ENCODE assay signal across 1 cellular context in the genomic region with DNA sequence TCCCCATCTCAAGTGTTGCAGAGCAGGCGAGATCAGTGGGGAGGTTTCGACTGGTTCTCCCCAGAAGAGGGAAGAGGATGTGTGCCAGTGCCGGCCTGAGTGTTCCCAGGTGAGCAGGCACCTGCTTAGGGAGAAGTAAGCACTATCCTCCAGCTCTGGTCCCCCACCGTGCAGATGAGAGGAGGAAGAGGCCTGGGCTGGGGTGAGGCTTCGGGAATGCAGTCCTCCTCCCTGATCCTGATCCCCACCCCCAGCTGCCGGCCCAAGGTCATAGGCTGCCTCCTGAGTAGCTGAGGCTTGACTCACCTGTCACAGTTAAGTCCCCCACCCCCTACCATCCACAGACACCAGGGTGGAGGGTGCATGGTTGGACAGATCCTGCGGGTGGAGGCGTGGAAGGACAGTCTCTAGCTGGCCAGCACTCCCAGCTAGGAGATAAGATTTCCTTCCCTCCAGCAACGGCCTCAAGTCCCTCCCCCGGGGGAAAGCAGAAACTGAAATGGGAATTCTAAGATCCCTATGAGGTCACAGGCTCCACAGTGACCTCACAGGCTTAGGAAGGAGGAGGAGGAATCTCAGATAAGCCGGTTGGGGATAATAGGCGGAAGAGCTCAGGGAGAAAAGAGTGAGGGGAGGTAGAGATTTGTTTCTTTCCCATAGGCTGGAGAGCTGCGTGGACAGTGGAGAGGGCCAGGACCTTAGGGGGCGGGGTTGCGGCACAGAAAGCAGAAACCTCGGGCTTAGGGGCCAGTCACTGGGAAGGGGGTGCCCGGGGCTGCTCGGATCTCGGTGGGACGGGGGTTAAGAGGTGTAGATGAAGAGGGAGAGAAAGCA.
TF ChIP-seq lines count a peak whose summit lies in the region.

No MANE protein-coding gene starts in this region.

TF ChIP-seq in HepG2, 621 proteins besides CTCF, POLR2A, EP300 and RAD21 (continued from another document and continues in another):
- TF ChIP-seq, protein P1, sequence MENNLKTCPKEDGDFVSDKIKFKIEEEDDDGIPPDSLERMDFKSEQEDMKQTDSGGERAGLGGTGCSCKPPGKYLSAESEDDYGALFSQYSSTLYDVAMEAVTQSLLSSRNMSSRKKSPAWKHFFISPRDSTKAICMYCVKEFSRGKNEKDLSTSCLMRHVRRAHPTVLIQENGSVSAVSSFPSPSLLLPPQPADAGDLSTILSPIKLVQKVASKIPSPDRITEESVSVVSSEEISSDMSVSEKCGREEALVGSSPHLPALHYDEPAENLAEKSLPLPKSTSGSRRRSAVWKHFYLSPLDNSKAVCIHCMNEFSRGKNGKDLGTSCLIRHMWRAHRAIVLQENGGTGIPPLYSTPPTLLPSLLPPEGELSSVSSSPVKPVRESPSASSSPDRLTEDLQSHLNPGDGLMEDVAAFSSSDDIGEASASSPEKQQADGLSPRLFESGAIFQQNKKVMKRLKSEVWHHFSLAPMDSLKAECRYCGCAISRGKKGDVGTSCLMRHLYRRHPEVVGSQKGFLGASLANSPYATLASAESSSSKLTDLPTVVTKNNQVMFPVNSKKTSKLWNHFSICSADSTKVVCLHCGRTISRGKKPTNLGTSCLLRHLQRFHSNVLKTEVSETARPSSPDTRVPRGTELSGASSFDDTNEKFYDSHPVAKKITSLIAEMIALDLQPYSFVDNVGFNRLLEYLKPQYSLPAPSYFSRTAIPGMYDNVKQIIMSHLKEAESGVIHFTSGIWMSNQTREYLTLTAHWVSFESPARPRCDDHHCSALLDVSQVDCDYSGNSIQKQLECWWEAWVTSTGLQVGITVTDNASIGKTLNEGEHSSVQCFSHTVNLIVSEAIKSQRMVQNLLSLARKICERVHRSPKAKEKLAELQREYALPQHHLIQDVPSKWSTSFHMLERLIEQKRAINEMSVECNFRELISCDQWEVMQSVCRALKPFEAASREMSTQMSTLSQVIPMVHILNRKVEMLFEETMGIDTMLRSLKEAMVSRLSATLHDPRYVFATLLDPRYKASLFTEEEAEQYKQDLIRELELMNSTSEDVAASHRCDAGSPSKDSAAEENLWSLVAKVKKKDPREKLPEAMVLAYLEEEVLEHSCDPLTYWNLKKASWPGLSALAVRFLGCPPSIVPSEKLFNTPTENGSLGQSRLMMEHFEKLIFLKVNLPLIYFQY (CRISPR knock-in tag; IDR thresholded peaks at IDR 0.05; ENCODE audit: borderline replicate concordance), result no peak
- peak; percentile 60 for TF ChIP-seq FOSL2 (CRISPR knock-in tag; IDR thresholded peaks at IDR 0.05)
- no peak for TF ChIP-seq MEIS1 (CRISPR knock-in tag; IDR thresholded peaks at IDR 0.05; ENCODE audit: borderline replicate concordance)
- TF ChIP-seq, protein P2, sequence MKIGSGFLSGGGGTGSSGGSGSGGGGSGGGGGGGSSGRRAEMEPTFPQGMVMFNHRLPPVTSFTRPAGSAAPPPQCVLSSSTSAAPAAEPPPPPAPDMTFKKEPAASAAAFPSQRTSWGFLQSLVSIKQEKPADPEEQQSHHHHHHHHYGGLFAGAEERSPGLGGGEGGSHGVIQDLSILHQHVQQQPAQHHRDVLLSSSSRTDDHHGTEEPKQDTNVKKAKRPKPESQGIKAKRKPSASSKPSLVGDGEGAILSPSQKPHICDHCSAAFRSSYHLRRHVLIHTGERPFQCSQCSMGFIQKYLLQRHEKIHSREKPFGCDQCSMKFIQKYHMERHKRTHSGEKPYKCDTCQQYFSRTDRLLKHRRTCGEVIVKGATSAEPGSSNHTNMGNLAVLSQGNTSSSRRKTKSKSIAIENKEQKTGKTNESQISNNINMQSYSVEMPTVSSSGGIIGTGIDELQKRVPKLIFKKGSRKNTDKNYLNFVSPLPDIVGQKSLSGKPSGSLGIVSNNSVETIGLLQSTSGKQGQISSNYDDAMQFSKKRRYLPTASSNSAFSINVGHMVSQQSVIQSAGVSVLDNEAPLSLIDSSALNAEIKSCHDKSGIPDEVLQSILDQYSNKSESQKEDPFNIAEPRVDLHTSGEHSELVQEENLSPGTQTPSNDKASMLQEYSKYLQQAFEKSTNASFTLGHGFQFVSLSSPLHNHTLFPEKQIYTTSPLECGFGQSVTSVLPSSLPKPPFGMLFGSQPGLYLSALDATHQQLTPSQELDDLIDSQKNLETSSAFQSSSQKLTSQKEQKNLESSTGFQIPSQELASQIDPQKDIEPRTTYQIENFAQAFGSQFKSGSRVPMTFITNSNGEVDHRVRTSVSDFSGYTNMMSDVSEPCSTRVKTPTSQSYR (CRISPR knock-in tag; IDR thresholded peaks at IDR 0.05; ENCODE audit: borderline replicate concordance), result peak; percentile 36; the same call in 1 of the 2 replicates
- TF ChIP-seq ZNF382 (CRISPR knock-in tag; IDR thresholded peaks at IDR 0.05; ENCODE audit: borderline replicate concordance), result no peak
- TF ChIP-seq, protein P3, sequence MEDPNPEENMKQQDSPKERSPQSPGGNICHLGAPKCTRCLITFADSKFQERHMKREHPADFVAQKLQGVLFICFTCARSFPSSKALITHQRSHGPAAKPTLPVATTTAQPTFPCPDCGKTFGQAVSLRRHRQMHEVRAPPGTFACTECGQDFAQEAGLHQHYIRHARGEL (CRISPR knock-in tag; IDR thresholded peaks at IDR 0.05), result no peak
- TF ChIP-seq, protein P4, sequence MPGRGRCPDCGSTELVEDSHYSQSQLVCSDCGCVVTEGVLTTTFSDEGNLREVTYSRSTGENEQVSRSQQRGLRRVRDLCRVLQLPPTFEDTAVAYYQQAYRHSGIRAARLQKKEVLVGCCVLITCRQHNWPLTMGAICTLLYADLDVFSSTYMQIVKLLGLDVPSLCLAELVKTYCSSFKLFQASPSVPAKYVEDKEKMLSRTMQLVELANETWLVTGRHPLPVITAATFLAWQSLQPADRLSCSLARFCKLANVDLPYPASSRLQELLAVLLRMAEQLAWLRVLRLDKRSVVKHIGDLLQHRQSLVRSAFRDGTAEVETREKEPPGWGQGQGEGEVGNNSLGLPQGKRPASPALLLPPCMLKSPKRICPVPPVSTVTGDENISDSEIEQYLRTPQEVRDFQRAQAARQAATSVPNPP (CRISPR knock-in tag; IDR thresholded peaks at IDR 0.05), result no peak
- TF ChIP-seq, protein P5, sequence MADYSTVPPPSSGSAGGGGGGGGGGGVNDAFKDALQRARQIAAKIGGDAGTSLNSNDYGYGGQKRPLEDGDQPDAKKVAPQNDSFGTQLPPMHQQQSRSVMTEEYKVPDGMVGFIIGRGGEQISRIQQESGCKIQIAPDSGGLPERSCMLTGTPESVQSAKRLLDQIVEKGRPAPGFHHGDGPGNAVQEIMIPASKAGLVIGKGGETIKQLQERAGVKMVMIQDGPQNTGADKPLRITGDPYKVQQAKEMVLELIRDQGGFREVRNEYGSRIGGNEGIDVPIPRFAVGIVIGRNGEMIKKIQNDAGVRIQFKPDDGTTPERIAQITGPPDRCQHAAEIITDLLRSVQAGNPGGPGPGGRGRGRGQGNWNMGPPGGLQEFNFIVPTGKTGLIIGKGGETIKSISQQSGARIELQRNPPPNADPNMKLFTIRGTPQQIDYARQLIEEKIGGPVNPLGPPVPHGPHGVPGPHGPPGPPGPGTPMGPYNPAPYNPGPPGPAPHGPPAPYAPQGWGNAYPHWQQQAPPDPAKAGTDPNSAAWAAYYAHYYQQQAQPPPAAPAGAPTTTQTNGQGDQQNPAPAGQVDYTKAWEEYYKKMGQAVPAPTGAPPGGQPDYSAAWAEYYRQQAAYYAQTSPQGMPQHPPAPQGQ (CRISPR knock-in tag; IDR thresholded peaks at IDR 0.05; ENCODE audit: borderline replicate concordance), result no peak
- no peak for TF ChIP-seq ZFP62 (CRISPR knock-in tag; IDR thresholded peaks at IDR 0.05)
- TF ChIP-seq, protein P6, sequence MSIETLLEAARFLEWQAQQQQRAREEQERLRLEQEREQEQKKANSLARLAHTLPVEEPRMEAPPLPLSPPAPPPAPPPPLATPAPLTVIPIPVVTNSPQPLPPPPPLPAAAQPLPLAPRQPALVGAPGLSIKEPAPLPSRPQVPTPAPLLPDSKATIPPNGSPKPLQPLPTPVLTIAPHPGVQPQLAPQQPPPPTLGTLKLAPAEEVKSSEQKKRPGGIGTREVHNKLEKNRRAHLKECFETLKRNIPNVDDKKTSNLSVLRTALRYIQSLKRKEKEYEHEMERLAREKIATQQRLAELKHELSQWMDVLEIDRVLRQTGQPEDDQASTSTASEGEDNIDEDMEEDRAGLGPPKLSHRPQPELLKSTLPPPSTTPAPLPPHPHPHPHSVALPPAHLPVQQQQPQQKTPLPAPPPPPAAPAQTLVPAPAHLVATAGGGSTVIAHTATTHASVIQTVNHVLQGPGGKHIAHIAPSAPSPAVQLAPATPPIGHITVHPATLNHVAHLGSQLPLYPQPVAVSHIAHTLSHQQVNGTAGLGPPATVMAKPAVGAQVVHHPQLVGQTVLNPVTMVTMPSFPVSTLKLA (IDR thresholded peaks at IDR 0.05), result no peak
- TF ChIP-seq, protein P7, sequence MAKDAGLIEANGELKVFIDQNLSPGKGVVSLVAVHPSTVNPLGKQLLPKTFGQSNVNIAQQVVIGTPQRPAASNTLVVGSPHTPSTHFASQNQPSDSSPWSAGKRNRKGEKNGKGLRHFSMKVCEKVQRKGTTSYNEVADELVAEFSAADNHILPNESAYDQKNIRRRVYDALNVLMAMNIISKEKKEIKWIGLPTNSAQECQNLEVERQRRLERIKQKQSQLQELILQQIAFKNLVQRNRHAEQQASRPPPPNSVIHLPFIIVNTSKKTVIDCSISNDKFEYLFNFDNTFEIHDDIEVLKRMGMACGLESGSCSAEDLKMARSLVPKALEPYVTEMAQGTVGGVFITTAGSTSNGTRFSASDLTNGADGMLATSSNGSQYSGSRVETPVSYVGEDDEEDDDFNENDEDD (CRISPR knock-in tag; IDR thresholded peaks at IDR 0.05; ENCODE audit: borderline replicate concordance), result no peak
- TF ChIP-seq KDM4B (CRISPR knock-in tag; IDR thresholded peaks at IDR 0.05), result no peak
- no peak for TF ChIP-seq ZNF138 (CRISPR knock-in tag; IDR thresholded peaks at IDR 0.05; ENCODE audit: low read depth)
- no peak for TF ChIP-seq ATF7 (IDR thresholded peaks at IDR 0.05)
- TF ChIP-seq ATF7 (CRISPR knock-in tag; IDR thresholded peaks at IDR 0.05), result no peak
- no peak for TF ChIP-seq ZNF484 (CRISPR knock-in tag; IDR thresholded peaks at IDR 0.05; ENCODE audit: borderline replicate concordance, low read depth)
- TF ChIP-seq ZSCAN22 (CRISPR knock-in tag; IDR thresholded peaks at IDR 0.05), result no peak
- TF ChIP-seq, protein P8, sequence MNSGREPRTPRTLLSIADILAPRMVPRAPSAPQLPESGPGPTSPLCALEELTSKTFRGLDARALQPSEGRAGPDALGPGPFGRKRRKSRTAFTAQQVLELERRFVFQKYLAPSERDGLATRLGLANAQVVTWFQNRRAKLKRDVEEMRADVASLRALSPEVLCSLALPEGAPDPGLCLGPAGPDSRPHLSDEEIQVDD (CRISPR knock-in tag; IDR thresholded peaks at IDR 0.05; ENCODE audit: borderline replicate concordance), result no peak
- TF ChIP-seq, protein P9, sequence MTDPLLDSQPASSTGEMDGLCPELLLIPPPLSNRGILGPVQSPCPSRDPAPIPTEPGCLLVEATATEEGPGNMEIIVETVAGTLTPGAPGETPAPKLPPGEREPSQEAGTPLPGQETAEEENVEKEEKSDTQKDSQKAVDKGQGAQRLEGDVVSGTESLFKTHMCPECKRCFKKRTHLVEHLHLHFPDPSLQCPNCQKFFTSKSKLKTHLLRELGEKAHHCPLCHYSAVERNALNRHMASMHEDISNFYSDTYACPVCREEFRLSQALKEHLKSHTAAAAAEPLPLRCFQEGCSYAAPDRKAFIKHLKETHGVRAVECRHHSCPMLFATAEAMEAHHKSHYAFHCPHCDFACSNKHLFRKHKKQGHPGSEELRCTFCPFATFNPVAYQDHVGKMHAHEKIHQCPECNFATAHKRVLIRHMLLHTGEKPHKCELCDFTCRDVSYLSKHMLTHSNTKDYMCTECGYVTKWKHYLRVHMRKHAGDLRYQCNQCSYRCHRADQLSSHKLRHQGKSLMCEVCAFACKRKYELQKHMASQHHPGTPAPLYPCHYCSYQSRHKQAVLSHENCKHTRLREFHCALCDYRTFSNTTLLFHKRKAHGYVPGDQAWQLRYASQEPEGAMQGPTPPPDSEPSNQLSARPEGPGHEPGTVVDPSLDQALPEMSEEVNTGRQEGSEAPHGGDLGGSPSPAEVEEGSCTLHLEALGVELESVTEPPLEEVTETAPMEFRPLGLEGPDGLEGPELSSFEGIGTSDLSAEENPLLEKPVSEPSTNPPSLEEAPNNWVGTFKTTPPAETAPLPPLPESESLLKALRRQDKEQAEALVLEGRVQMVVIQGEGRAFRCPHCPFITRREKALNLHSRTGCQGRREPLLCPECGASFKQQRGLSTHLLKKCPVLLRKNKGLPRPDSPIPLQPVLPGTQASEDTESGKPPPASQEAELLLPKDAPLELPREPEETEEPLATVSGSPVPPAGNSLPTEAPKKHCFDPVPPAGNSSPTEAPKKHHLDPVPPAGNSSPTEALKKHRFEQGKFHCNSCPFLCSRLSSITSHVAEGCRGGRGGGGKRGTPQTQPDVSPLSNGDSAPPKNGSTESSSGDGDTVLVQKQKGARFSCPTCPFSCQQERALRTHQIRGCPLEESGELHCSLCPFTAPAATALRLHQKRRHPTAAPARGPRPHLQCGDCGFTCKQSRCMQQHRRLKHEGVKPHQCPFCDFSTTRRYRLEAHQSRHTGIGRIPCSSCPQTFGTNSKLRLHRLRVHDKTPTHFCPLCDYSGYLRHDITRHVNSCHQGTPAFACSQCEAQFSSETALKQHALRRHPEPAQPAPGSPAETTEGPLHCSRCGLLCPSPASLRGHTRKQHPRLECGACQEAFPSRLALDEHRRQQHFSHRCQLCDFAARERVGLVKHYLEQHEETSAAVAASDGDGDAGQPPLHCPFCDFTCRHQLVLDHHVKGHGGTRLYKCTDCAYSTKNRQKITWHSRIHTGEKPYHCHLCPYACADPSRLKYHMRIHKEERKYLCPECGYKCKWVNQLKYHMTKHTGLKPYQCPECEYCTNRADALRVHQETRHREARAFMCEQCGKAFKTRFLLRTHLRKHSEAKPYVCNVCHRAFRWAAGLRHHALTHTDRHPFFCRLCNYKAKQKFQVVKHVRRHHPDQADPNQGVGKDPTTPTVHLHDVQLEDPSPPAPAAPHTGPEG (CRISPR knock-in tag; IDR thresholded peaks at IDR 0.05), result no peak
- no peak for TF ChIP-seq NRL (CRISPR knock-in tag; IDR thresholded peaks at IDR 0.05; ENCODE audit: borderline replicate concordance)
- TF ChIP-seq FLYWCH1 (CRISPR knock-in tag; IDR thresholded peaks at IDR 0.05), result no peak
- TF ChIP-seq SMAD1 (CRISPR knock-in tag; IDR thresholded peaks at IDR 0.05; ENCODE audit: borderline replicate concordance, low read depth), result no peak
- peak; percentile 82 for TF ChIP-seq ZBTB21 (CRISPR knock-in tag; IDR thresholded peaks at IDR 0.05)
- TF ChIP-seq KAT7 (CRISPR knock-in tag; IDR thresholded peaks at IDR 0.05; ENCODE audit: borderline replicate concordance), result no peak
- TF ChIP-seq PAWR (CRISPR knock-in tag; IDR thresholded peaks at IDR 0.05; ENCODE audit: borderline replicate concordance), result no peak
- TF ChIP-seq CHD2 (IDR thresholded peaks at IDR 0.05; ENCODE audit: low read depth, low read length), result no peak
- no peak for TF ChIP-seq IKZF1 (IDR thresholded peaks at IDR 0.05)
- no peak for TF ChIP-seq ZNF160 (CRISPR knock-in tag; IDR thresholded peaks at IDR 0.05)
- TF ChIP-seq CHCHD3 (CRISPR knock-in tag; IDR thresholded peaks at IDR 0.05), result no peak
- TF ChIP-seq, protein P10, sequence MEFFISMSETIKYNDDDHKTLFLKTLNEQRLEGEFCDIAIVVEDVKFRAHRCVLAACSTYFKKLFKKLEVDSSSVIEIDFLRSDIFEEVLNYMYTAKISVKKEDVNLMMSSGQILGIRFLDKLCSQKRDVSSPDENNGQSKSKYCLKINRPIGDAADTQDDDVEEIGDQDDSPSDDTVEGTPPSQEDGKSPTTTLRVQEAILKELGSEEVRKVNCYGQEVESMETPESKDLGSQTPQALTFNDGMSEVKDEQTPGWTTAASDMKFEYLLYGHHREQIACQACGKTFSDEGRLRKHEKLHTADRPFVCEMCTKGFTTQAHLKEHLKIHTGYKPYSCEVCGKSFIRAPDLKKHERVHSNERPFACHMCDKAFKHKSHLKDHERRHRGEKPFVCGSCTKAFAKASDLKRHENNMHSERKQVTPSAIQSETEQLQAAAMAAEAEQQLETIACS (CRISPR knock-in tag; IDR thresholded peaks at IDR 0.05), result no peak
